ENCODE assay signal across 29 cellular contexts in the genomic region with DNA sequence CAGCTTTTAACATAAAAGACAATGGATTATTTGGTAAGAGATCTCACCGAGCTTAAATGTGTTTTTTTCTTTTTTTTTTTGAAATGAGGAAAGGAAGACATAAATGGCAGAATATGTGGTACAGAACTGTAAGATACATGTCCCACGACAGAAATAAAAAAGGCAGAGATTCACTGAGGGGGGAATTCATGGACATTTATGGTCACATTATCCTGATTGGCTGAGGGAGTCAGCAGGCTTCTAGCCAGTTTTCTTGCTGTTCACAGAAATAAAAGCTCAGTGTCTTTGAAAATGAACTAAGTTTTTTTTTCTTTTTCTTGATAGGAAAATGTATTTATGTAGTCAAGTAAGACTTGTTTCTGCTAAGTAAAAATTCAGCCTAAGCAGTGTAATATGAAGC. TPM values are rescaled to one million over a fixed set of nuclear protein-coding genes. Genes with fewer than 3 reads are reported as not detected.
A peak's percentile ranks its signal among the peaks of the same experiment; 100 is the strongest.
DNase-seq lines count a peak whose midpoint lies in the region; ATAC-seq, FAIRE-seq and TF ChIP-seq lines count a peak whose summit lies in the region.
"Had no signal": no experiment of that assay in that cellular context is flagged by ENCODE, and none has a peak within 500 bp of the region (broad histone marks: within the 10 kb centered on the region; RNA-seq: fewer than 3 reads in every experiment).

No MANE protein-coding gene starts in this region.

- no peak for ATAC-seq in pancreas
- ATAC-seq in HG02840 (IDR thresholded peaks at IDR 0.05; ENCODE audit: low FRiP score, unreplicated experiment), result no peak
- ATAC-seq: stimulated activated naive B cell treated with anti-CD40 and anti-IgM and Interleukin-4, amounts not matched to agents 10 μg/mL and 1 μg/mL and 100 μg/mL, for 72 hours had no signal

- no peaks in the 10 kb centered on the region for H3K27me3 ChIP-seq in effector memory CD4-positive, alpha-beta T cell (replicated peaks; ENCODE audit: control insufficient read depth, insufficient read depth, low read length, poor library complexity, severe bottlenecking)
- H3K27me3 ChIP-seq in pancreas (no peaks in the 10 kb centered on the region), thyroid gland (no peaks in the 10 kb centered on the region)
- H3K27me3 ChIP-seq: SJSA1 had no signal

- no peaks in the 10 kb centered on the region for H3K27me3 Mint-ChIP-seq in activated naive CD8-positive, alpha-beta T cell treated with anti-CD3 and anti-CD28 coated beads for 36 hours
- H3K27me3 Mint-ChIP-seq: activated CD4-positive, alpha-beta memory T cell treated with anti-CD3 and anti-CD28 coated beads for 36 hours; activated naive CD8-positive, alpha-beta T cell; stimulated activated naive B cell treated with anti-CD40 and anti-IgM and Interleukin-4, amounts not matched to agents 10 μg/mL and 1 μg/mL and 100 μg/mL, for 72 hours; T-cell; type B pancreatic cell had no signal

- no peak for TF ChIP-seq POLR2A in thyroid gland (IDR thresholded peaks at IDR 0.05)

- no peaks in the 10 kb centered on the region for H3K36me3 ChIP-seq in SK-N-MC (ENCODE audit: insufficient read depth, low read length)
- H3K36me3 ChIP-seq in effector memory CD4-positive, alpha-beta T cell (ENCODE audit: control insufficient read depth, insufficient read depth, low read length), result no peaks in the 10 kb centered on the region
- H3K36me3 ChIP-seq in pancreas, result no peaks in the 10 kb centered on the region
- H3K36me3 ChIP-seq in thyroid gland, result no peaks in the 10 kb centered on the region
- H3K36me3 ChIP-seq: SJSA1 had no signal

- peak; percentile 63 for FAIRE-seq in pancreas (lab: Jason Lieb, UNC)

- H3K27ac ChIP-seq in SK-N-MC (peak overlapping the region; percentile 2; the same call in 1 of the 2 replicates), pancreas (no peak overlapping the region), thyroid gland (peak overlapping the region in 2 of 3 donors; percentile 12 to 26)
- peak overlapping the region; percentile 20 for H3K27ac ChIP-seq in effector memory CD4-positive, alpha-beta T cell (ENCODE audit: insufficient read depth, low read length, poor library complexity, severe bottlenecking)
- H3K27ac ChIP-seq: BLaER1 treated with 17β-estradiol and CSF1 and Interleukin-3, amounts not matched to agents 10 nM and 100 nM; epithelial cell of prostate; HL-60; SJSA1 had no signal

- no peak overlapping the region for H3K27ac Mint-ChIP-seq in activated naive CD8-positive, alpha-beta T cell treated with anti-CD3 and anti-CD28 coated beads for 36 hours
- H3K27ac Mint-ChIP-seq: activated CD4-positive, alpha-beta memory T cell treated with anti-CD3 and anti-CD28 coated beads for 36 hours; activated naive CD8-positive, alpha-beta T cell; naive thymus-derived CD4-positive, alpha-beta T cell; stimulated activated naive B cell treated with anti-CD40 and anti-IgM and Interleukin-4, amounts not matched to agents 10 μg/mL and 1 μg/mL and 100 μg/mL, for 72 hours; type B pancreatic cell had no signal

- H3K4me3 Mint-ChIP-seq in activated naive CD8-positive, alpha-beta T cell treated with anti-CD3 and anti-CD28 coated beads for 36 hours, result no peak overlapping the region
- H3K4me3 Mint-ChIP-seq: activated CD4-positive, alpha-beta memory T cell treated with anti-CD3 and anti-CD28 coated beads for 36 hours; activated naive CD8-positive, alpha-beta T cell; naive thymus-derived CD4-positive, alpha-beta T cell; stimulated activated naive B cell treated with anti-CD40 and anti-IgM and Interleukin-4, amounts not matched to agents 10 μg/mL and 1 μg/mL and 100 μg/mL, for 72 hours; T-cell; type B pancreatic cell had no signal

- peaks cover under 1% of the 10 kb centered on the region for H3K4me1 ChIP-seq in effector memory CD4-positive, alpha-beta T cell (ENCODE audit: control insufficient read depth, insufficient read depth, low read length, poor library complexity, severe bottlenecking)
- H3K4me1 ChIP-seq in pancreas (peaks cover 0 to 3% (median 0%) of the 10 kb centered on the region in 3 donors), thyroid gland (no peaks in the 10 kb centered on the region)

- H3K4me3 ChIP-seq in SK-N-MC, result no peak overlapping the region
- H3K4me3 ChIP-seq in effector memory CD4-positive, alpha-beta T cell (ENCODE audit: insufficient read depth, low read depth, low read length, poor library complexity, severe bottlenecking), result no peak overlapping the region
- no peak overlapping the region for H3K4me3 ChIP-seq in pancreas
- H3K4me3 ChIP-seq in thyroid gland (replicated peaks in 1 of 3), result no peak overlapping the region
- no peak overlapping the region for H3K4me3 ChIP-seq in foreskin fibroblast (ENCODE audit: low read depth in 1 of 2, low read length in 2 of 2)
- H3K4me3 ChIP-seq: BLaER1 treated with 17β-estradiol and CSF1 and Interleukin-3, amounts not matched to agents 10 nM and 100 nM; SJSA1 had no signal

- WGBS in pancreas, 2 donors, result 83 to 89% methylated on average over 2 of the region's 2 CpGs
- WGBS in thyroid gland, 2 donors, result 82 to 85% methylated on average over 2 of the region's 2 CpGs

- no peak for TF ChIP-seq CTCF in pancreas (IDR thresholded peaks at IDR 0.05)
- no peak for TF ChIP-seq CTCF in thyroid gland (IDR thresholded peaks at IDR 0.05)
- TF ChIP-seq CTCF in foreskin fibroblast (IDR thresholded peaks at IDR 0.05; ENCODE audit: low read depth, low read length), result no peak

- peaks cover 6% of the 10 kb centered on the region for H3K9me3 Mint-ChIP-seq in activated naive CD8-positive, alpha-beta T cell treated with anti-CD3 and anti-CD28 coated beads for 36 hours
- H3K9me3 Mint-ChIP-seq: type B pancreatic cell had no signal

- H3K9me3 ChIP-seq in SK-N-MC (ENCODE audit: low read depth, low read length), result no peaks in the 10 kb centered on the region
- no peaks in the 10 kb centered on the region for H3K9me3 ChIP-seq in effector memory CD4-positive, alpha-beta T cell (ENCODE audit: control insufficient read depth, low read length)
- H3K9me3 ChIP-seq in pancreas, result no peaks in the 10 kb centered on the region
- no peaks in the 10 kb centered on the region for H3K9me3 ChIP-seq in thyroid gland
- H3K9me3 ChIP-seq: SJSA1 had no signal

- DNase-seq in SK-N-MC (ENCODE audit: low read depth, low spot score), result no peak
- no peak for DNase-seq in effector memory CD4-positive, alpha-beta T cell
- no peak for DNase-seq in pancreas
- no peak for DNase-seq in thyroid gland
- DNase-seq in foreskin fibroblast, result no peak
- no peak for DNase-seq in activated naive CD8-positive, alpha-beta T cell treated with anti-CD3 and anti-CD28 coated beads for 36 hours
- no peak for DNase-seq in NCI-H2107 (lab: John Stamatoyannopoulos, UW)
- DNase-seq: activated CD4-positive, alpha-beta memory T cell treated with anti-CD3 and anti-CD28 coated beads for 36 hours; activated CD4-positive, CD25-positive, alpha-beta regulatory T cell treated with anti-CD3 and anti-CD28 coated beads, Interleukin-2, amount 50 U/mL, for 72 hours; activated effector memory CD4-positive, alpha-beta T cell treated with Interleukin-2 at 50 U/mL for 16 hours; cerebellar nuclear complex; DMS79; GDM1; mesenchymal stem cell; naive thymus-derived CD4-positive, alpha-beta T cell; NCI-H1417 treated with DMSO at 0.1 percent for 48 hours; NCI-H2081 treated with DMSO at 0.1 percent for 48 hours; occipital lobe; retina; stimulated activated CD4-positive, alpha-beta T cell treated with anti-CD3 and anti-CD28 coated beads, Interleukin-4, amount 100 ng/mL, for 24 hours; stimulated activated naive B cell treated with anti-CD40 and anti-IgM and Interleukin-4, amounts not matched to agents 10 μg/mL and 1 μg/mL and 100 μg/mL, for 72 hours; T-cell had no signal

- H3K36me3 Mint-ChIP-seq in activated naive CD8-positive, alpha-beta T cell treated with anti-CD3 and anti-CD28 coated beads for 36 hours, result peaks cover 7% of the 10 kb centered on the region
- H3K36me3 Mint-ChIP-seq: type B pancreatic cell had no signal

- no peak overlapping the region for H3K9ac ChIP-seq in SK-N-MC (ENCODE audit: insufficient read length)
- H3K9ac ChIP-seq: BLaER1 treated with 17β-estradiol and CSF1 and Interleukin-3, amounts not matched to agents 10 nM and 100 nM had no signal

- peaks cover 8% of the 10 kb centered on the region for H3K4me1 Mint-ChIP-seq in activated naive CD8-positive, alpha-beta T cell treated with anti-CD3 and anti-CD28 coated beads for 36 hours

- intact Hi-C loops in pancreas (cut with DNase I), result no loop called here
- intact Hi-C loops in thyroid gland (cut with DNase I), result loop anchor here (10.0 kb wide), 1 partner anchor 148 kb away; no protein-coding TSS in a partner anchor

RNA-seq across cellular contexts. Expression of gene FAS, which starts 8.2 kb away (rescaled TPM):
- total RNA-seq in pancreas (10 to 100 TPM in 1 of 6 donors, 1 to 10 TPM in 5; 2.6 to 10.3 (median 4.1) TPM), thyroid gland (10 to 100 TPM in 3 of 4 donors, 1 to 10 TPM in 1; 9.4 to 34.1 (median 17.4) TPM)
- 1 to 10 TPM; 1.4 to 2.8 TPM for polyA plus RNA-seq in pancreas
- total RNA-seq in activated naive CD8-positive, alpha-beta T cell treated with anti-CD3 and anti-CD28 coated beads for 36 hours, result 10 to 100 TPM; 31.1 to 33.4 TPM

RNA-seq across cellular contexts. Expression of gene ACTA2, which starts 29.8 kb away (rescaled TPM):
- total RNA-seq in pancreas, result 10 to 100 TPM in 4 of 6 donors, 1 to 10 TPM in 2; 8.1 to 78.7 (median 17.5) TPM
- 10 to 100 TPM; 58.0 to 78.4 TPM for polyA plus RNA-seq in pancreas
- total RNA-seq in thyroid gland, result 100 to 1,000 TPM in 1 of 4 donors, 10 to 100 TPM in 3; 61.5 to 173 (median 72.2) TPM
- total RNA-seq in activated naive CD8-positive, alpha-beta T cell treated with anti-CD3 and anti-CD28 coated beads for 36 hours, result 1 to 10 TPM; 4.7 to 5.0 TPM

Comparison
In these comparisons a context has a peak if more than half of its experiments do, and no peak if none do; other contexts are left out.
1. H3K27ac ChIP-seq: peak in SK-N-MC (single experiment), effector memory CD4-positive, alpha-beta T cell (single experiment) and thyroid gland (2 of 3); none in pancreas (0 of 4).